3 cellular contexts compared by ENCODE assay signal in the genomic region with DNA sequence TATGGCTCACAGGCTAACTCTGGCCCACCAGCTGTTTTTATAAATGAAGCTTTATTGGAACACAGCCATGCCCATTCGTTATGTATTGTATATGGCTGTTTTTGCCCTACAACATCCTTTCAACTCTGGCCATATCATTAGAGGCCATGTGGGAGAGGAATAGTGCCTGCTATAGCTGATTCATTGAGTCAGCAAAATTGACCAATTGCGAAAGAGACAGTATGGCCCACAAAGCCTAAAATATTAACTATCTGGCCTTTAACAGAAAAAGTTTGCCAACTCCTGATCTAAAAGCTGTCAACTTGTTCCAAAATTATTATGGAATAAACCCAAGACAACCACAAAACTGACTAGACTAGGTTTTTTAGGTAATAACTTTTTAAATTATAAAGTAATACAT.
TF ChIP-seq lines count a peak whose summit lies in the region.

No MANE protein-coding gene starts in this region.

TF ChIP-seq in A549, 52 proteins besides CTCF, POLR2A, EP300 and RAD21 (continued from another document):
- TF ChIP-seq NPAS2 (CRISPR knock-in tag; IDR thresholded peaks at IDR 0.05; ENCODE audit: borderline replicate concordance) (no peak), HOXA7 (CRISPR knock-in tag; IDR thresholded peaks at IDR 0.05) (no peak), HOXB13 (CRISPR knock-in tag; IDR thresholded peaks at IDR 0.05; ENCODE audit: low read depth) (no peak), MAZ (IDR thresholded peaks at IDR 0.05; ENCODE audit: borderline replicate concordance, low read depth, low read length) (no peak), EHMT2 (IDR thresholded peaks at IDR 0.05; ENCODE audit: low read depth) (no peak), FOXS1 (CRISPR knock-in tag; IDR thresholded peaks at IDR 0.05) (no peak), JUNB (IDR thresholded peaks at IDR 0.05) (no peak), SMC3 (IDR thresholded peaks at IDR 0.05) (no peak), RCOR1 (IDR thresholded peaks at IDR 0.05; ENCODE audit: low read depth, low read length) (no peak), MAFK (IDR thresholded peaks at IDR 0.05; ENCODE audit: partially characterized antibody) (peak; percentile 82), RFX5 (IDR thresholded peaks at IDR 0.05) (no peak), TFCP2L1 (CRISPR knock-in tag; IDR thresholded peaks at IDR 0.05) (no peak), KDM1A (IDR thresholded peaks at IDR 0.05; ENCODE audit: low read depth) (no peak), CEBPB (IDR thresholded peaks at IDR 0.05) (peak in 1 of 2 experiments; percentile 45; a peak in 1 of 4 replicates), PHF8 (IDR thresholded peaks at IDR 0.05; ENCODE audit: borderline replicate concordance, low read depth) (no peak)

TF ChIP-seq in HepG2, 621 proteins besides CTCF, POLR2A, EP300 and RAD21:
- TF ChIP-seq, protein P1, sequence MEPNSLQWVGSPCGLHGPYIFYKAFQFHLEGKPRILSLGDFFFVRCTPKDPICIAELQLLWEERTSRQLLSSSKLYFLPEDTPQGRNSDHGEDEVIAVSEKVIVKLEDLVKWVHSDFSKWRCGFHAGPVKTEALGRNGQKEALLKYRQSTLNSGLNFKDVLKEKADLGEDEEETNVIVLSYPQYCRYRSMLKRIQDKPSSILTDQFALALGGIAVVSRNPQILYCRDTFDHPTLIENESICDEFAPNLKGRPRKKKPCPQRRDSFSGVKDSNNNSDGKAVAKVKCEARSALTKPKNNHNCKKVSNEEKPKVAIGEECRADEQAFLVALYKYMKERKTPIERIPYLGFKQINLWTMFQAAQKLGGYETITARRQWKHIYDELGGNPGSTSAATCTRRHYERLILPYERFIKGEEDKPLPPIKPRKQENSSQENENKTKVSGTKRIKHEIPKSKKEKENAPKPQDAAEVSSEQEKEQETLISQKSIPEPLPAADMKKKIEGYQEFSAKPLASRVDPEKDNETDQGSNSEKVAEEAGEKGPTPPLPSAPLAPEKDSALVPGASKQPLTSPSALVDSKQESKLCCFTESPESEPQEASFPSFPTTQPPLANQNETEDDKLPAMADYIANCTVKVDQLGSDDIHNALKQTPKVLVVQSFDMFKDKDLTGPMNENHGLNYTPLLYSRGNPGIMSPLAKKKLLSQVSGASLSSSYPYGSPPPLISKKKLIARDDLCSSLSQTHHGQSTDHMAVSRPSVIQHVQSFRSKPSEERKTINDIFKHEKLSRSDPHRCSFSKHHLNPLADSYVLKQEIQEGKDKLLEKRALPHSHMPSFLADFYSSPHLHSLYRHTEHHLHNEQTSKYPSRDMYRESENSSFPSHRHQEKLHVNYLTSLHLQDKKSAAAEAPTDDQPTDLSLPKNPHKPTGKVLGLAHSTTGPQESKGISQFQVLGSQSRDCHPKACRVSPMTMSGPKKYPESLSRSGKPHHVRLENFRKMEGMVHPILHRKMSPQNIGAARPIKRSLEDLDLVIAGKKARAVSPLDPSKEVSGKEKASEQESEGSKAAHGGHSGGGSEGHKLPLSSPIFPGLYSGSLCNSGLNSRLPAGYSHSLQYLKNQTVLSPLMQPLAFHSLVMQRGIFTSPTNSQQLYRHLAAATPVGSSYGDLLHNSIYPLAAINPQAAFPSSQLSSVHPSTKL (CRISPR knock-in tag; IDR thresholded peaks at IDR 0.05), result no peak
- no peak for TF ChIP-seq PREB (CRISPR knock-in tag; IDR thresholded peaks at IDR 0.05)
- no peak for TF ChIP-seq ZFP1 (CRISPR knock-in tag; IDR thresholded peaks at IDR 0.05)
- no peak for TF ChIP-seq TBL1XR1 (IDR thresholded peaks at IDR 0.05; ENCODE audit: borderline replicate concordance, low read length, partially characterized antibody)
- TF ChIP-seq, protein P2, sequence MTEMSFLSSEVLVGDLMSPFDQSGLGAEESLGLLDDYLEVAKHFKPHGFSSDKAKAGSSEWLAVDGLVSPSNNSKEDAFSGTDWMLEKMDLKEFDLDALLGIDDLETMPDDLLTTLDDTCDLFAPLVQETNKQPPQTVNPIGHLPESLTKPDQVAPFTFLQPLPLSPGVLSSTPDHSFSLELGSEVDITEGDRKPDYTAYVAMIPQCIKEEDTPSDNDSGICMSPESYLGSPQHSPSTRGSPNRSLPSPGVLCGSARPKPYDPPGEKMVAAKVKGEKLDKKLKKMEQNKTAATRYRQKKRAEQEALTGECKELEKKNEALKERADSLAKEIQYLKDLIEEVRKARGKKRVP (CRISPR knock-in tag; IDR thresholded peaks at IDR 0.05), result no peak
- no peak for TF ChIP-seq STAT5B (CRISPR knock-in tag; IDR thresholded peaks at IDR 0.05)
- 0 out of 2 replicates have a peak, but pooled peaks have one; percentile 5 for TF ChIP-seq CEBPG (CRISPR knock-in tag; IDR thresholded peaks at IDR 0.05)
- TF ChIP-seq, protein P3, sequence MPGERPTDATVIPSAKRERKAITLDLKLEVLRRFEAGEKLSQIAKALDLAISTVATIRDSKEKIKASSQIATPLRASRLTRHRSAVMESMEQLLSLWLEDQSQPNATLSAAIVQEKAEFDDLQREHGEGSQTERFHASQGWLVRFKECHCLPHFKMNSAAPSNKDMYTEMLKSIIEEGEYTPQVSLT (CRISPR knock-in tag; IDR thresholded peaks at IDR 0.05; ENCODE audit: borderline replicate concordance, low read depth), result no peak
- TF ChIP-seq ZSCAN20 (CRISPR knock-in tag; IDR thresholded peaks at IDR 0.05; ENCODE audit: borderline replicate concordance), result no peak
- TF ChIP-seq MAFK (conservative IDR thresholded peaks at IDR 0.05 in 1 of 2, IDR thresholded peaks at IDR 0.05 in 1 of 2; ENCODE audit: low read length in 2 of 2), result peak; percentile 88 to 90
- TF ChIP-seq, protein P4, sequence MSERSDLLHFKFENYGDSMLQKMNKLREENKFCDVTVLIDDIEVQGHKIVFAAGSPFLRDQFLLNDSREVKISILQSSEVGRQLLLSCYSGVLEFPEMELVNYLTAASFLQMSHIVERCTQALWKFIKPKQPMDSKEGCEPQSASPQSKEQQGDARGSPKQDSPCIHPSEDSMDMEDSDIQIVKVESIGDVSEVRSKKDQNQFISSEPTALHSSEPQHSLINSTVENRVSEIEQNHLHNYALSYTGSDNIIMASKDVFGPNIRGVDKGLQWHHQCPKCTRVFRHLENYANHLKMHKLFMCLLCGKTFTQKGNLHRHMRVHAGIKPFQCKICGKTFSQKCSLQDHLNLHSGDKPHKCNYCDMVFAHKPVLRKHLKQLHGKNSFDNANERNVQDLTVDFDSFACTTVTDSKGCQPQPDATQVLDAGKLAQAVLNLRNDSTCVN (CRISPR knock-in tag; IDR thresholded peaks at IDR 0.05; ENCODE audit: borderline replicate concordance), result no peak
- no peak for TF ChIP-seq IKZF4 (CRISPR knock-in tag; IDR thresholded peaks at IDR 0.05; ENCODE audit: borderline replicate concordance, low read depth, not compliant biosample characterization)
- TF ChIP-seq CEBPB (IDR thresholded peaks at IDR 0.05; ENCODE audit: borderline replicate concordance, low read depth, low read length), result peak; percentile 68; the same call in 1 of the 2 replicates
- TF ChIP-seq SIN3A (IDR thresholded peaks at IDR 0.05; ENCODE audit: borderline replicate concordance, low read depth, low read length), result no peak
- no peak for TF ChIP-seq ZNF75D (CRISPR knock-in tag; IDR thresholded peaks at IDR 0.05; ENCODE audit: borderline replicate concordance)
- TF ChIP-seq MAFF (IDR thresholded peaks at IDR 0.05; ENCODE audit: low read depth, low read length), result peak; percentile 87

TF ChIP-seq in HEK293T, 16 proteins besides CTCF, POLR2A, EP300 and RAD21 (continued from another document):
- TF ChIP-seq LEF1 (IDR thresholded peaks at IDR 0.05; ENCODE audit: borderline replicate concordance) (no peak), ARNT (IDR thresholded peaks at IDR 0.05) (no peak), ZNF384 (IDR thresholded peaks at IDR 0.05) (no peak), PKNOX1 (IDR thresholded peaks at IDR 0.05) (no peak), FOXM1 (IDR thresholded peaks at IDR 0.05; ENCODE audit: borderline replicate concordance) (no peak), CTBP1 (IDR thresholded peaks at IDR 0.05; ENCODE audit: borderline replicate concordance) (no peak), TARDBP (IDR thresholded peaks at IDR 0.05) (no peak), FOXK2 (IDR thresholded peaks at IDR 0.05) (no peak), NFRKB (IDR thresholded peaks at IDR 0.05) (no peak), SUZ12 (IDR thresholded peaks at IDR 0.05) (no peak), FOXA1 (IDR thresholded peaks at IDR 0.05) (no peak), L3MBTL2 (conservative IDR thresholded peaks at IDR 0.05) (no peak)
